13 cellular contexts compared by ENCODE assay signal in genomic region chr6:157092736-157093135, GRCh38.
DNase-seq lines count a peak whose midpoint lies in the region; ATAC-seq, FAIRE-seq and TF ChIP-seq lines count a peak whose summit lies in the region.
"Had no signal": no experiment of that assay in that cellular context is flagged by ENCODE, and none has a peak within 500 bp of the region (broad histone marks: within the 10 kb centered on the region; RNA-seq: fewer than 3 reads in every experiment).

No MANE protein-coding gene starts in this region.

- H3K27ac ChIP-seq in left lung, result peak overlapping the region in 1 of 2 donors; percentile 16
- H3K27ac ChIP-seq: SK-N-MC, stomach, WERI-Rb-1 had no signal

- FAIRE-seq in urothelium cell line (lab: Jason Lieb, UNC), result no peak
- FAIRE-seq: GM19239 had no signal

- no peaks in the 10 kb centered on the region for H3K27me3 ChIP-seq in left lung
- H3K27me3 ChIP-seq: stomach had no signal

- H3K4me1 ChIP-seq in left lung, result peaks cover 8 to 13% of the 10 kb centered on the region in 2 donors

- no peak for TF ChIP-seq CTCF in left lung (IDR thresholded peaks at IDR 0.05)

- H3K4me3 ChIP-seq in left lung, result no peak overlapping the region
- H3K4me3 ChIP-seq: SK-N-MC, stomach had no signal

- H3K9me3 ChIP-seq in left lung, result no peaks in the 10 kb centered on the region
- H3K9me3 ChIP-seq: stomach had no signal

- peak; percentile 57 for ATAC-seq in left lung
- no peak for ATAC-seq in GM19397 (IDR thresholded peaks at IDR 0.05; ENCODE audit: unreplicated experiment)
- ATAC-seq: activated CD8-positive, alpha-beta memory T cell treated with anti-CD3 and anti-CD28 coated beads, Interleukin-2, amount 10 ng/mL, durations not matched to agents 7 days and 5 days had no signal

- DNase-seq in DMS79 (lab: John Stamatoyannopoulos, UW) (peak; percentile 73), NCI-H1417 treated with DMSO at 0.1 percent for 48 hours (lab: John Stamatoyannopoulos, UW) (peak; percentile 85), SHP77 (lab: John Stamatoyannopoulos, UW) (peak; percentile 68 to 82), left lung (no peak), HK-2 (ENCODE audit: unreplicated experiment) (no peak), urothelium cell line (ENCODE audit: low spot score) (no peak), NAMALWA (ENCODE audit: low spot score) (no peak)
- DNase-seq: activated CD8-positive, alpha-beta memory T cell treated with anti-CD3 and anti-CD28 coated beads, Interleukin-2, amount 10 ng/mL, durations not matched to agents 7 days and 5 days; stomach; WERI-Rb-1 had no signal

- intact Hi-C loops in left lung (cut with DNase I), result no loop called here

- no peaks in the 10 kb centered on the region for H3K36me3 ChIP-seq in left lung

Comparison
In these comparisons a context has a peak if more than half of its experiments do, and no peak if none do; other contexts are left out.
1. DNase-seq: peak in DMS79 (single experiment), NCI-H1417 treated with DMSO at 0.1 percent for 48 hours (single experiment) and SHP77 (2 of 2); none in left lung (0 of 2), HK-2 (single experiment), urothelium cell line (single experiment) and NAMALWA (single experiment).